17 cellular contexts compared by ENCODE assay signal in genomic region chr10:61628199-61628874, GRCh38. TPM values are rescaled to one million over a fixed set of nuclear protein-coding genes. Genes with fewer than 3 reads are reported as not detected.
A peak's percentile ranks its signal among the peaks of the same experiment; 100 is the strongest.
DNase-seq lines count a peak whose midpoint lies in the region; ATAC-seq, FAIRE-seq and TF ChIP-seq lines count a peak whose summit lies in the region.
"Had no signal": no experiment of that assay in that cellular context is flagged by ENCODE, and none has a peak within 500 bp of the region (broad histone marks: within the 10 kb centered on the region; RNA-seq: fewer than 3 reads in every experiment).

No MANE protein-coding gene starts in this region.

- CTCF ChIA-PET in mammary epithelial cell (lab: Charles Lee; ENCODE audit: low non-redundant PET) (no interaction called here), HEK293T (lab: Yijun Ruan, JAX) (no interaction called here)

- H3K4me2 ChIP-seq in mammary epithelial cell (ENCODE audit: insufficient read depth, low read depth, low read length) (peak overlapping the region; percentile 45), keratinocyte (ENCODE audit: control insufficient read depth, extremely low read depth, insufficient read depth, low read depth, low read length) (peak overlapping the region; percentile 30)

- TF ChIP-seq CTCF in mammary epithelial cell (conservative IDR thresholded peaks at IDR 0.05 in 1 of 2, IDR thresholded peaks at IDR 0.05 in 1 of 2; ENCODE audit: extremely low read depth in 1 of 2, insufficient read depth in 1 of 2, low read depth in 1 of 2, low read length in 2 of 2) (no peak), keratinocyte (optimal IDR thresholded peaks at IDR 0.05 in 1 of 3, IDR thresholded peaks at IDR 0.05 in 1 of 3, conservative IDR thresholded peaks at IDR 0.05 in 1 of 3; ENCODE audit: extremely low read depth in 1 of 3, insufficient read depth in 2 of 3, low read length in 3 of 3) (no peak), tibial artery (IDR thresholded peaks at IDR 0.05) (no peak), body of pancreas (IDR thresholded peaks at IDR 0.05) (no peak)

- no peak overlapping the region for H3K9ac ChIP-seq in mammary epithelial cell (ENCODE audit: insufficient read depth, low read length)
- H3K9ac ChIP-seq in keratinocyte (ENCODE audit: control insufficient read depth, extremely low read depth, insufficient read depth, low read length), result no peak overlapping the region

- no peaks in the 10 kb centered on the region for H3K79me2 ChIP-seq in mammary epithelial cell (ENCODE audit: insufficient read depth, low read length)
- H3K79me2 ChIP-seq in keratinocyte (ENCODE audit: control insufficient read depth, insufficient read depth, low read length), result no peaks in the 10 kb centered on the region

- peaks cover 12% of the 10 kb centered on the region for H3K4me1 ChIP-seq in mammary epithelial cell (ENCODE audit: insufficient read depth, low read length)
- peaks cover 19% of the 10 kb centered on the region for H3K4me1 ChIP-seq in keratinocyte (ENCODE audit: control insufficient read depth, extremely low read depth, insufficient read depth, low read length)
- H3K4me1 ChIP-seq in tibial artery, result peaks cover 0 to 26% (median 11%) of the 10 kb centered on the region in 4 donors
- H3K4me1 ChIP-seq in body of pancreas, result no peaks in the 10 kb centered on the region

- BruUV-seq in mammary epithelial cell (replicated peaks; lab: Mats Ljungman, UMichigan), result no TSS peak

- H3K4me3 ChIP-seq in mammary epithelial cell (replicated peaks in 1 of 3; ENCODE audit: insufficient read depth in 1 of 3, low read depth in 2 of 3, low read length in 3 of 3) (no peak overlapping the region), keratinocyte (ENCODE audit: control insufficient read depth in 2 of 3, extremely low read depth in 1 of 3, insufficient read depth in 2 of 3, low read depth in 1 of 3, low read length in 3 of 3) (peak overlapping the region in 1 of 3 experiments; percentile 29), tibial artery (no peak overlapping the region), body of pancreas (no peak overlapping the region)
- H3K4me3 ChIP-seq: cardiac muscle cell had no signal

- in situ Hi-C loops in mammary epithelial cell (cut with MboI; ENCODE audit: low sequenced_read_pairs in 2 of 2), result no loop called here

- dilution Hi-C loops in mammary epithelial cell (cut with HindIII; ENCODE audit: low sequenced_read_pairs) (no loop called here), keratinocyte (cut with MboI; ENCODE audit: extremely low pct_ligation_motif_present, low sequenced_read_pairs) (no loop called here)

- FAIRE-seq in keratinocyte (lab: Jason Lieb, UNC), result peak; percentile 17

- no peak for TF ChIP-seq POLR2A in body of pancreas (IDR thresholded peaks at IDR 0.05)

- POLR2A ChIA-PET in HEK293T (lab: Yijun Ruan, JAX), result no interaction called here

- H3K9me3 ChIP-seq in mammary epithelial cell (replicated peaks; ENCODE audit: insufficient read depth, low read length), result no peaks in the 10 kb centered on the region
- no peaks in the 10 kb centered on the region for H3K9me3 ChIP-seq in keratinocyte (ENCODE audit: control insufficient read depth, low read depth, low read length)
- H3K9me3 ChIP-seq in tibial artery, result no peaks in the 10 kb centered on the region
- H3K9me3 ChIP-seq in body of pancreas, result no peaks in the 10 kb centered on the region

- no peaks in the 10 kb centered on the region for H4K20me1 ChIP-seq in mammary epithelial cell (ENCODE audit: insufficient read depth, low read length)
- no peaks in the 10 kb centered on the region for H4K20me1 ChIP-seq in keratinocyte (ENCODE audit: control insufficient read depth, extremely low read depth, insufficient read depth, low read length)

- no peaks in the 10 kb centered on the region for H3K27me3 ChIP-seq in mammary epithelial cell (ENCODE audit: insufficient read depth, low read length)
- H3K27me3 ChIP-seq in keratinocyte (ENCODE audit: control insufficient read depth, extremely low read depth, insufficient read depth, low read length), result no peaks in the 10 kb centered on the region
- no peaks in the 10 kb centered on the region for H3K27me3 ChIP-seq in tibial artery
- H3K27me3 ChIP-seq in body of pancreas, result no peaks in the 10 kb centered on the region
- H3K27me3 ChIP-seq: cardiac muscle cell had no signal

- no peak overlapping the region for H2AFZ ChIP-seq in mammary epithelial cell (ENCODE audit: low read depth, low read length)
- H2AFZ ChIP-seq in keratinocyte (ENCODE audit: control insufficient read depth, low read length), result no peak overlapping the region

- H3K36me3 ChIP-seq in mammary epithelial cell (ENCODE audit: insufficient read depth, low read length) (no peaks in the 10 kb centered on the region), keratinocyte (ENCODE audit: control insufficient read depth in 2 of 2, extremely low read depth in 1 of 2, insufficient read depth in 2 of 2, low read length in 2 of 2) (no peaks in the 10 kb centered on the region), tibial artery (no peaks in the 10 kb centered on the region), body of pancreas (replicated peaks in 1 of 2; ENCODE audit: insufficient read depth in 1 of 2, low read depth in 2 of 2) (no peaks in the 10 kb centered on the region)
- H3K36me3 ChIP-seq: cardiac muscle cell had no signal

- 31% methylated on average over 2 of the region's 2 CpGs for WGBS in mammary epithelial cell (ENCODE audit: low coverage, missing lambda C conversion rate)
- 48 to 59% methylated on average over 2 of the region's 2 CpGs for WGBS in body of pancreas, 2 donors

- H3K27ac ChIP-seq in mammary epithelial cell (ENCODE audit: insufficient read depth, low read depth, low read length) (peak overlapping the region; percentile 29), keratinocyte (ENCODE audit: control insufficient read depth, insufficient read depth, low read length) (peak overlapping the region; percentile 13), tibial artery (peak overlapping the region; percentile 46 to 51), body of pancreas (no peak overlapping the region)
- H3K27ac ChIP-seq: cardiac muscle cell had no signal

- no peaks in the 10 kb centered on the region for H3K9me1 ChIP-seq in keratinocyte (ENCODE audit: control insufficient read depth, extremely low read depth, insufficient read depth, low read length)

- DNase-seq in HS-5 (ENCODE audit: low read depth), result peak; percentile 76
- DNase-seq in mammary epithelial cell, result peak; percentile 24
- no peak for DNase-seq in keratinocyte (ENCODE audit: low read depth, low spot score)
- DNase-seq in tibial artery, result no peak
- DNase-seq in HEK293T (ENCODE audit: extremely low spot score), result no peak
- no peak for DNase-seq in body of pancreas
- DNase-seq: erythroblast, naive B cell, NCI-H1417, NCI-H524, retina, T-helper 2 cell had no signal

- intact Hi-C loops in mammary epithelial cell (cut with micrococcal nuclease), result no loop called here
- intact Hi-C loops in tibial artery (cut with DNase I; ENCODE audit: low total_unique reads), result no loop called here
- intact Hi-C loops in body of pancreas (cut with DNase I), result no loop called here

- ATAC-seq in HG02870 (IDR thresholded peaks at IDR 0.05; ENCODE audit: unreplicated experiment) (no peak), HG03097 (IDR thresholded peaks at IDR 0.05; ENCODE audit: low FRiP score, unreplicated experiment) (no peak), body of pancreas (no peak)
- ATAC-seq: activated T-helper 17 cell treated with anti-CD3 and anti-CD28 coated beads, Interleukin-2, amount 50 U/mL, for 72 hours had no signal

TF ChIP-seq in HEK293T, 16 proteins besides CTCF, POLR2A, EP300 and RAD21:
- TF ChIP-seq BHLHE40 (IDR thresholded peaks at IDR 0.05; ENCODE audit: borderline replicate concordance) (no peak), HDGF (IDR thresholded peaks at IDR 0.05; ENCODE audit: borderline replicate concordance) (no peak), CTBP1 (IDR thresholded peaks at IDR 0.05; ENCODE audit: borderline replicate concordance) (no peak), FOXK2 (IDR thresholded peaks at IDR 0.05) (no peak), FOXM1 (IDR thresholded peaks at IDR 0.05; ENCODE audit: borderline replicate concordance) (no peak), LEF1 (IDR thresholded peaks at IDR 0.05; ENCODE audit: borderline replicate concordance) (no peak), L3MBTL2 (conservative IDR thresholded peaks at IDR 0.05) (no peak), ARNT (IDR thresholded peaks at IDR 0.05) (no peak), TARDBP (IDR thresholded peaks at IDR 0.05) (no peak), ELF4 (IDR thresholded peaks at IDR 0.05) (no peak), ZNF384 (IDR thresholded peaks at IDR 0.05) (no peak), NFRKB (IDR thresholded peaks at IDR 0.05) (no peak), SUZ12 (IDR thresholded peaks at IDR 0.05) (no peak)
TF ChIP-seq in HEK293T: peak in this region for 0.

RNA-seq across cellular contexts. Expression of gene CABCOCO1, which starts 34.4 kb away (rescaled TPM):
- total RNA-seq in mammary epithelial cell (not detected), body of pancreas (not detected)
- polyA plus RNA-seq in mammary epithelial cell (not detected), keratinocyte (0.17 to 0.40 TPM in 2 of 3 replicates, not detected in the other)
- polyA minus RNA-seq in mammary epithelial cell (not detected), keratinocyte (not detected in 3 replicates)
- not detected for polyA plus RNA-seq in keratinocyte (2011; ENCODE audit: low read depth)
- 0.21 TPM in 1 of 2 replicates, not detected in the other for polyA plus RNA-seq in keratinocyte (2011; cell fraction: cytosol; rRNA removed)
- polyA plus RNA-seq in keratinocyte (2011; cell fraction: nucleus; rRNA removed), result not detected in 2 replicates
- not detected in 2 replicates for polyA plus RNA-seq in keratinocyte (2012; ENCODE audit: low replicate concordance)
- not detected for polyA minus RNA-seq in keratinocyte (2011; cell fraction: cytosol; rRNA and poly(A)+ RNA removed)
- polyA minus RNA-seq in keratinocyte (2011; cell fraction: nucleus; rRNA and poly(A)+ RNA removed), result not detected in 2 replicates
- total RNA-seq: activated T-helper 17 cell treated with anti-CD3 and anti-CD28 coated beads, Interleukin-2, amount 50 U/mL, for 72 hours had no signal
- polyA plus RNA-seq: IgD-negative memory B cell had no signal

Comparison
In these comparisons a context has a peak if more than half of its experiments do, and no peak if none do; other contexts are left out.
1. DNase-seq: peak in HS-5 (single experiment) and mammary epithelial cell (single experiment); none in keratinocyte (single experiment), tibial artery (0 of 2), HEK293T (single experiment) and body of pancreas (0 of 4).
2. H3K27ac ChIP-seq: peak in mammary epithelial cell (single experiment), keratinocyte (single experiment) and tibial artery (2 of 2); none in body of pancreas (0 of 4).